In the genomic region with DNA sequence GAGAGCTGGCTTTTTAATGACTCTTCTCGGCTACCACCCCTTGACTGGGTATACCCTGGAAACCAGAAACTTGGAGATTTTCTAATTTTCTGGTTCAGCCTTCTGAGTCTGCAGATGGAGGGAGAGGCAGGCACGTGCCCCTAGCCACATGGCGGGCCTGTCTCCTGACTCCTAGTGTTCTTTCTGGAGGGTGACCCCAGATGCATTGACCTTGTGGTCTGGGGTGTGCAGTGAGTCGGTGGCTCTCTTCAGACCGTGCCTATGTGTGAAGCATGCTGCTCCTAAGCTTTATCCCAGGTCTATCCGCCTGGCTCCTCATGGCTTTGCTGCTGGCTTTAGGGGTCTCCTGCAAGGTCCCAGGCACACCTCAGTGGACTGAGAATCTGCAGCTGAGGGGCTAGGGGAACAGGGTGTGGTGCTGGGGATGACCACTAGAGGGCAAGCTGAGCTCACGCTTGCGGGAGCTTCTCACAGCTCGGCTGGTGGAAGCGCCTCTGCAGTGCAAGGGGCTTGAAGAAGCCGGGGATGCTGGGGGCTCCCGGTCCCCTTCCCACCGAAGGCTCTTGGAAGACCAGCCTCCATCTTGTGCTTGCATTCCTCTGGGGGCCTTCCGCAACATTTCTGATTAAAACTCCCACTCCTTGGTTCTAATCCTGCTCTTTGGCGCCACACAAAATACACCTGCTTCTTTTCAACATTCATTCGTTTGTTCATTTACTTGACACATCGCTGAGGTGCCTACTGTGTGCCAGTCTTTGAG, we compare ENCODE assay signal across 8 cellular contexts. TPM values are rescaled to one million over a fixed set of nuclear protein-coding genes. Genes with fewer than 3 reads are reported as not detected.
A peak's percentile ranks its signal among the peaks of the same experiment; 100 is the strongest.
DNase-seq lines count a peak whose midpoint lies in the region; ATAC-seq and TF ChIP-seq lines count a peak whose summit lies in the region.

No MANE protein-coding gene starts in this region.

- WGBS in gastroesophageal sphincter (ENCODE audit: low coverage in 1 of 2), 2 donors = 7 to 21% methylated on average over 6 to 9 of the region's 17 CpGs

- DNase-seq in DMS53 (lab: John Stamatoyannopoulos, UW) (peak; percentile 81), HUDEP-2 (lab: John Stamatoyannopoulos, UW; ENCODE audit: unreplicated experiment in 76 of 76) (peak in 50 of 76 experiments; percentile 5 to 59 (median 31)), RKO (ENCODE audit: low spot score) (peak; percentile 51), osteoblast (ENCODE audit: insufficient read length, low spot score, missing footprints) (peak; percentile 96), thoracic aorta (ENCODE audit: low spot score) (no peak)
- peak; percentile 47 for DNase-seq in activated T-helper 9 cell treated with anti-CD3 and anti-CD28 coated beads, Interleukin-2, amount 50 U/mL, for 16 hours (ENCODE audit: low read depth)

- H3K4me3 ChIP-seq in gastroesophageal sphincter (no peak overlapping the region), osteoblast (ENCODE audit: insufficient read depth, low read length) (no peak overlapping the region), thoracic aorta (no peak overlapping the region)

- H3K27ac ChIP-seq in gastroesophageal sphincter = no peak overlapping the region
- no peak overlapping the region for H3K27ac ChIP-seq in osteoblast (ENCODE audit: low read depth, low read length)
- H3K27ac ChIP-seq in thoracic aorta = no peak overlapping the region

- TF ChIP-seq POLR2A in gastroesophageal sphincter (IDR thresholded peaks at IDR 0.05) = no peak

- TF ChIP-seq CTCF in gastroesophageal sphincter (IDR thresholded peaks at IDR 0.05) (peak in 3 of 4 experiments; percentile 67 to 93 (median 81)), osteoblast (IDR thresholded peaks at IDR 0.05; ENCODE audit: extremely low read depth, low read depth, low read length) (peak; percentile 94), thoracic aorta (IDR thresholded peaks at IDR 0.05) (peak; percentile 92)

- ATAC-seq in GM21423 (IDR thresholded peaks at IDR 0.05; ENCODE audit: unreplicated experiment) (peak; percentile 86), gastroesophageal sphincter (peak; percentile 67), thoracic aorta (ENCODE audit: insufficient number of reproducible peaks, low FRiP score, low read depth) (no peak)

- H3K27me3 ChIP-seq in gastroesophageal sphincter = peaks cover 22% of the 10 kb centered on the region
- H3K27me3 ChIP-seq in osteoblast (ENCODE audit: insufficient read depth, low read length) = peaks cover 3% of the 10 kb centered on the region
- H3K27me3 ChIP-seq in thoracic aorta (replicated peaks; ENCODE audit: insufficient read depth) = no peaks in the 10 kb centered on the region

- H4K20me1 ChIP-seq in osteoblast (ENCODE audit: insufficient read depth, low read length) = no peaks in the 10 kb centered on the region

- H3K9me3 ChIP-seq in gastroesophageal sphincter = peaks cover 0 to 11% (median 0%) of the 10 kb centered on the region in 3 donors
- no peaks in the 10 kb centered on the region for H3K9me3 ChIP-seq in osteoblast (ENCODE audit: low read depth, low read length)
- H3K9me3 ChIP-seq in thoracic aorta = no peaks in the 10 kb centered on the region

- no peak overlapping the region for H3K4me2 ChIP-seq in osteoblast (ENCODE audit: insufficient read depth, low read length)

- H3K36me3 ChIP-seq in gastroesophageal sphincter (no peaks in the 10 kb centered on the region), osteoblast (ENCODE audit: insufficient read depth, low read length) (no peaks in the 10 kb centered on the region), thoracic aorta (no peaks in the 10 kb centered on the region)

- H3K4me1 ChIP-seq in gastroesophageal sphincter (no peaks in the 10 kb centered on the region), osteoblast (ENCODE audit: insufficient read depth, low read length) (no peaks in the 10 kb centered on the region), thoracic aorta (ENCODE audit: control insufficient read depth in 1 of 2, low read depth in 2 of 2) (no peaks in the 10 kb centered on the region)

- no peak overlapping the region for H2AFZ ChIP-seq in osteoblast (ENCODE audit: low read length)

- no peak for TF ChIP-seq EP300 in gastroesophageal sphincter (IDR thresholded peaks at IDR 0.05)

- H3K79me2 ChIP-seq in osteoblast (ENCODE audit: insufficient read depth, low read length) = no peaks in the 10 kb centered on the region

RNA-seq across cellular contexts. Expression of gene OTOG, which starts 51.8 kb away (rescaled TPM):
- not detected for total RNA-seq in gastroesophageal sphincter
- total RNA-seq in osteoblast = not detected in 2 replicates
- total RNA-seq in thoracic aorta = not detected

RNA-seq across cellular contexts. Expression of gene USH1C, which starts 54.7 kb away (rescaled TPM):
- 1 to 10 TPM in 1 of 4 donors, not detected in 3; 1.1 TPM for total RNA-seq in gastroesophageal sphincter
- not detected in 2 replicates for total RNA-seq in osteoblast
- under 1 TPM in 1 of 2 donors, not detected in 1; 0.68 TPM for total RNA-seq in thoracic aorta
